In the genomic region with DNA sequence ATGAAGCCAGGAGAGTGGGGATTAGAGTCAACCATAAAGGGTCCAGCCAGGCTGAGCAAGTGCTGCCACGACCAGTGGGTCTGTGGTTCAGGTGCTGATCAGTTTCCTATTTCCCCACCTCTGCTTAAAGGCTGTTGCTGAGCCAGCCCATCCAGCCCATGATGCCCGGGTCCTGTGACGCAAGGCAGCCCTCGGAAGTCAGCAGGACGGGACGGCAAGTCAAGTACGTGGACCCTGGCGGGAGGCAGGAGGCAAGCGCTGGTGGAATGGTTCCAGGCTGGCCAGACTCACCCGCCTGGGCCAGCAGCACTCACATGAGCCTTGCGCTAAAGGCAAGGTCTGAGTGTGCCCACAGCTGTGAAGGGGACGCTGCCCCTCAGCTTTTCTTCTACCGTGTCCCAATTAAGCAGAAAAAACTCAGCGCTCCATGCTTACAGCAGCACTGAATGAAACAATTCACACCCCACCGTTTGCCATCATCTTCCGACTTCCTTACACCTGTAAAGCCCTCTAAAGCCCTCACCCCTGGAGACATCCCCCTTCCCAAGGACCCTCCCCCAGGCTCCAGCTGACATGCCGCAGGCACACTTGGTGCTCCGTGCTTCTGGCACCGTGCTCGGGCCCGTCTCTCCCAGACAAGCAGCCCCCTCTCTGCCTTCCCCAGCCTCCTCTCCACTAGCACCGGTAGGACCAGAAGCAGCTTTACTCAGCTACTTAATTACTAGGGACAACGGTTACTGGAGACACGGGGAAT, we compare ENCODE assay signal across 31 cellular contexts.
"Had no signal": no experiment of that assay in that cellular context is flagged by ENCODE, and none has a peak within 500 bp of the region (broad histone marks: within the 10 kb centered on the region; RNA-seq: fewer than 3 reads in every experiment).

No MANE protein-coding gene starts in this region.

- H2AFZ ChIP-seq: PC-9 had no signal

- H3K4me3 ChIP-seq: PC-9 had no signal

- H3K27me3 Mint-ChIP-seq: activated CD4-positive, alpha-beta memory T cell treated with anti-CD3 and anti-CD28 coated beads, Interleukin-2, amount 10 ng/mL, durations not matched to agents 7 days and 5 days; activated CD8-positive, alpha-beta memory T cell treated with anti-CD3 and anti-CD28 coated beads, Interleukin-2, amount 10 ng/mL, durations not matched to agents 7 days and 5 days; activated naive CD8-positive, alpha-beta T cell; activated naive CD8-positive, alpha-beta T cell treated with anti-CD3 and anti-CD28 coated beads, Interleukin-2, amount 50 U/mL, for 24 hours had no signal

- H3K4me1 Mint-ChIP-seq: activated CD8-positive, alpha-beta memory T cell treated with anti-CD3 and anti-CD28 coated beads, Interleukin-2, amount 10 ng/mL, durations not matched to agents 7 days and 5 days had no signal

- H3K4me2 ChIP-seq: PC-9 had no signal

- H3K27ac Mint-ChIP-seq: activated CD4-positive, alpha-beta memory T cell treated with anti-CD3 and anti-CD28 coated beads, Interleukin-2, amount 10 ng/mL, durations not matched to agents 7 days and 5 days; activated CD8-positive, alpha-beta memory T cell treated with anti-CD3 and anti-CD28 coated beads, Interleukin-2, amount 10 ng/mL, durations not matched to agents 7 days and 5 days; activated naive CD4-positive, alpha-beta T cell treated with anti-CD3 and anti-CD28 coated beads, Interleukin-2, amount 10 ng/mL, durations not matched to agents 7 days and 5 days; activated naive CD8-positive, alpha-beta T cell; activated naive CD8-positive, alpha-beta T cell treated with anti-CD3 and anti-CD28 coated beads, Interleukin-2, amount 50 U/mL, for 24 hours had no signal

- ATAC-seq: activated CD8-positive, alpha-beta memory T cell treated with anti-CD3 and anti-CD28 coated beads, Interleukin-2, amount 10 ng/mL, durations not matched to agents 7 days and 5 days; activated naive CD8-positive, alpha-beta T cell treated with anti-CD3 and anti-CD28 coated beads, Interleukin-2, amount 50 U/mL, for 24 hours had no signal

- H3K27ac ChIP-seq: PC-9, VCaP had no signal

- H3K4me3 Mint-ChIP-seq: activated CD4-positive, alpha-beta memory T cell treated with anti-CD3 and anti-CD28 coated beads, Interleukin-2, amount 10 ng/mL, durations not matched to agents 7 days and 5 days; activated CD8-positive, alpha-beta memory T cell treated with anti-CD3 and anti-CD28 coated beads, Interleukin-2, amount 10 ng/mL, durations not matched to agents 7 days and 5 days; activated naive CD4-positive, alpha-beta T cell treated with anti-CD3 and anti-CD28 coated beads, Interleukin-2, amount 10 ng/mL, durations not matched to agents 7 days and 5 days; activated naive CD8-positive, alpha-beta T cell; activated naive CD8-positive, alpha-beta T cell treated with anti-CD3 and anti-CD28 coated beads, Interleukin-2, amount 50 U/mL, for 24 hours had no signal

- H3K36me3 Mint-ChIP-seq: activated CD8-positive, alpha-beta memory T cell treated with anti-CD3 and anti-CD28 coated beads, Interleukin-2, amount 10 ng/mL, durations not matched to agents 7 days and 5 days; activated naive CD4-positive, alpha-beta T cell treated with anti-CD3 and anti-CD28 coated beads, Interleukin-2, amount 10 ng/mL, durations not matched to agents 7 days and 5 days; activated naive CD8-positive, alpha-beta T cell had no signal

- DNase-seq: activated CD4-positive, alpha-beta memory T cell treated with anti-CD3 and anti-CD28 coated beads, Interleukin-2, amount 10 ng/mL, durations not matched to agents 7 days and 5 days; activated CD4-positive, alpha-beta T cell treated with anti-CD3 and anti-CD28 coated beads for 1 hour; activated CD4-positive, alpha-beta T cell treated with anti-CD3 and anti-CD28 coated beads for 48 hours; activated CD4-positive, CD25-positive, alpha-beta regulatory T cell; activated CD8-positive, alpha-beta memory T cell treated with anti-CD3 and anti-CD28 coated beads for 24 hours; activated CD8-positive, alpha-beta memory T cell treated with anti-CD3 and anti-CD28 coated beads, Interleukin-2, amount 10 ng/mL, durations not matched to agents 7 days and 5 days; activated effector memory CD4-positive, alpha-beta T cell treated with Interleukin-2 at 50 U/mL for 16 hours; activated naive CD4-positive, alpha-beta T cell treated with anti-CD3 and anti-CD28 coated beads, Interleukin-2, amount 10 ng/mL, durations not matched to agents 7 days and 5 days; activated naive CD8-positive, alpha-beta T cell treated with anti-CD3 and anti-CD28 coated beads, Interleukin-2, amount 50 U/mL, for 24 hours; activated T-cell treated with anti-CD3 and anti-CD28 coated beads, Interleukin-2, amount 50 U/mL, for 48 hours; aorta; Kasumi-1; KG1; MM.1S; MV-4-11; NCI-H1092; NCI-H1436 treated with DMSO at 0.1 percent for 48 hours; NCI-H187; NCI-H2029 treated with DMSO at 0.1 percent for 48 hours; NCI-H2107; NCI-H510A; NCI-H526; NCI-H774; PC-9; Right ventricle myocardium superior; SW 1271; T-helper 1 cell; T-helper 2 cell; T-helper 9 cell had no signal

- H3K9me3 Mint-ChIP-seq: activated CD4-positive, alpha-beta memory T cell treated with anti-CD3 and anti-CD28 coated beads, Interleukin-2, amount 10 ng/mL, durations not matched to agents 7 days and 5 days; activated naive CD4-positive, alpha-beta T cell treated with anti-CD3 and anti-CD28 coated beads, Interleukin-2, amount 10 ng/mL, durations not matched to agents 7 days and 5 days; activated naive CD8-positive, alpha-beta T cell treated with anti-CD3 and anti-CD28 coated beads, Interleukin-2, amount 50 U/mL, for 24 hours had no signal
